Comparison of ENCODE assay signal across 13 cellular contexts in genomic region chr9:99112750-99113417, GRCh38. TPM values are rescaled to one million over a fixed set of nuclear protein-coding genes. Genes with fewer than 3 reads are reported as not detected.
A peak's percentile ranks its signal among the peaks of the same experiment; 100 is the strongest.
DNase-seq lines count a peak whose midpoint lies in the region; ATAC-seq and TF ChIP-seq lines count a peak whose summit lies in the region.
"Had no signal": no experiment of that assay in that cellular context is flagged by ENCODE, and none has a peak within 500 bp of the region (broad histone marks: within the 10 kb centered on the region; RNA-seq: fewer than 3 reads in every experiment).

No MANE protein-coding gene starts in this region.

- peak overlapping the region; percentile 10 for H3K4me2 ChIP-seq in mammary epithelial cell (ENCODE audit: insufficient read depth, low read depth, low read length)

- no peaks in the 10 kb centered on the region for H4K20me1 ChIP-seq in mammary epithelial cell (ENCODE audit: insufficient read depth, low read length)

- in situ Hi-C loops in mammary epithelial cell (cut with MboI; ENCODE audit: low sequenced_read_pairs in 2 of 2) (no loop called here), transverse colon (cut with MboI; ENCODE audit: low pct_ligation_motif_present in 1 of 4, low pct_unique_long_range_greater_than_20kb in 1 of 4, low sequenced_read_pairs in 3 of 4) (no loop called here)

- H3K36me3 ChIP-seq in mammary epithelial cell (ENCODE audit: insufficient read depth, low read length), result no peaks in the 10 kb centered on the region
- no peaks in the 10 kb centered on the region for H3K36me3 ChIP-seq in breast epithelium
- no peaks in the 10 kb centered on the region for H3K36me3 ChIP-seq in effector memory CD4-positive, alpha-beta T cell (ENCODE audit: control insufficient read depth, insufficient read depth, low read length)
- H3K36me3 ChIP-seq in transverse colon, result no peaks in the 10 kb centered on the region
- H3K36me3 ChIP-seq: esophagus muscularis mucosa had no signal

- peak overlapping the region; percentile 80 for H3K27ac Mint-ChIP-seq in activated CD4-positive, alpha-beta T cell treated with anti-CD3 and anti-CD28 coated beads, Interleukin-2, amount 10 ng/mL, durations not matched to agents 24 days and 14 days

- TF ChIP-seq EP300 in transverse colon (IDR thresholded peaks at IDR 0.05; ENCODE audit: low read depth), result no peak

- no peak overlapping the region for H3K9ac ChIP-seq in mammary epithelial cell (ENCODE audit: insufficient read depth, low read length)

- H3K4me1 ChIP-seq in mammary epithelial cell (ENCODE audit: insufficient read depth, low read length), result peaks cover 30% of the 10 kb centered on the region
- H3K4me1 ChIP-seq in breast epithelium, result peaks cover 0 to 19% of the 10 kb centered on the region in 2 donors
- H3K4me1 ChIP-seq in effector memory CD4-positive, alpha-beta T cell (ENCODE audit: control insufficient read depth, insufficient read depth, low read length, poor library complexity, severe bottlenecking), result peaks cover 41% of the 10 kb centered on the region
- H3K4me1 ChIP-seq in transverse colon, result peaks cover 16 to 83% (median 37%) of the 10 kb centered on the region in 4 donors

- DNase-seq in mammary epithelial cell (no peak), breast epithelium (ENCODE audit: low spot score in 2 of 2) (no peak), transverse colon (no peak), NCI-H524 (lab: John Stamatoyannopoulos, UW) (no peak), NCI-H748 (lab: John Stamatoyannopoulos, UW; ENCODE audit: unreplicated experiment) (no peak)
- peak; percentile 86 for DNase-seq in activated CD4-positive, alpha-beta T cell treated with anti-CD3 and anti-CD28 coated beads, Interleukin-2, amount 10 ng/mL, durations not matched to agents 24 days and 14 days
- DNase-seq in effector memory CD4-positive, alpha-beta T cell, result peak; percentile 28 to 50 (median 40)
- DNase-seq: GF-D8, NCI-H524 treated with DMSO at 0.1 percent for 48 hours, SW 1271, testis had no signal

- dilution Hi-C loops in mammary epithelial cell (cut with HindIII; ENCODE audit: low sequenced_read_pairs), result no loop called here

- no peaks in the 10 kb centered on the region for H3K27me3 Mint-ChIP-seq in activated CD4-positive, alpha-beta T cell treated with anti-CD3 and anti-CD28 coated beads, Interleukin-2, amount 10 ng/mL, durations not matched to agents 24 days and 14 days

- H3K36me3 Mint-ChIP-seq in activated CD4-positive, alpha-beta T cell treated with anti-CD3 and anti-CD28 coated beads, Interleukin-2, amount 10 ng/mL, durations not matched to agents 24 days and 14 days (ENCODE audit: low read depth), result peaks cover 28% of the 10 kb centered on the region

- H3K27ac ChIP-seq in mammary epithelial cell (ENCODE audit: insufficient read depth, low read depth, low read length) (no peak overlapping the region), breast epithelium (no peak overlapping the region), transverse colon (peak overlapping the region in 3 of 4 donors; percentile 4 to 30 (median 28))
- H3K27ac ChIP-seq in effector memory CD4-positive, alpha-beta T cell (ENCODE audit: insufficient read depth, low read length, poor library complexity, severe bottlenecking), result peak overlapping the region; percentile 28
- H3K27ac ChIP-seq: testis had no signal

- H3K9me3 ChIP-seq in mammary epithelial cell (replicated peaks; ENCODE audit: insufficient read depth, low read length), result no peaks in the 10 kb centered on the region
- H3K9me3 ChIP-seq in breast epithelium, result no peaks in the 10 kb centered on the region
- no peaks in the 10 kb centered on the region for H3K9me3 ChIP-seq in effector memory CD4-positive, alpha-beta T cell (ENCODE audit: control insufficient read depth, low read length)
- H3K9me3 ChIP-seq in transverse colon, result no peaks in the 10 kb centered on the region
- H3K9me3 ChIP-seq: esophagus muscularis mucosa, testis had no signal

- ATAC-seq in HG03521 (IDR thresholded peaks at IDR 0.05; ENCODE audit: unreplicated experiment), result no peak

- intact Hi-C loops in mammary epithelial cell (cut with micrococcal nuclease) (no loop called here), breast epithelium (cut with DNase I; ENCODE audit: low total_unique reads) (no loop called here), transverse colon (cut with DNase I; ENCODE audit: low total_unique reads) (no loop called here)
- intact Hi-C loops in activated CD4-positive, alpha-beta T cell treated with anti-CD3 and anti-CD28 coated beads, Interleukin-2, amount 10 ng/mL, durations not matched to agents 24 days and 14 days (cut with micrococcal nuclease), result loop anchor here (2.0 kb wide), 1 partner anchor 16 kb away; no protein-coding TSS in a partner anchor

- H3K27me3 ChIP-seq in mammary epithelial cell (ENCODE audit: insufficient read depth, low read length), result no peaks in the 10 kb centered on the region
- H3K27me3 ChIP-seq in breast epithelium, result no peaks in the 10 kb centered on the region
- no peaks in the 10 kb centered on the region for H3K27me3 ChIP-seq in effector memory CD4-positive, alpha-beta T cell (replicated peaks; ENCODE audit: control insufficient read depth, insufficient read depth, low read length, poor library complexity, severe bottlenecking)
- no peaks in the 10 kb centered on the region for H3K27me3 ChIP-seq in transverse colon
- H3K27me3 ChIP-seq: esophagus muscularis mucosa, testis had no signal

- no peak for TF ChIP-seq POLR2A in breast epithelium (IDR thresholded peaks at IDR 0.05)
- TF ChIP-seq POLR2A in transverse colon (IDR thresholded peaks at IDR 0.05), result no peak

- CTCF ChIA-PET in mammary epithelial cell (lab: Charles Lee; ENCODE audit: low non-redundant PET), result no interaction called here

- H3K4me1 Mint-ChIP-seq in activated CD4-positive, alpha-beta T cell treated with anti-CD3 and anti-CD28 coated beads, Interleukin-2, amount 10 ng/mL, durations not matched to agents 24 days and 14 days, result peaks cover 65% of the 10 kb centered on the region

- peak overlapping the region; percentile 59 for H3K4me3 Mint-ChIP-seq in activated CD4-positive, alpha-beta T cell treated with anti-CD3 and anti-CD28 coated beads, Interleukin-2, amount 10 ng/mL, durations not matched to agents 24 days and 14 days

- BruUV-seq in mammary epithelial cell (replicated peaks; lab: Mats Ljungman, UMichigan), result no TSS peak

- TF ChIP-seq CTCF in mammary epithelial cell (conservative IDR thresholded peaks at IDR 0.05 in 1 of 2, IDR thresholded peaks at IDR 0.05 in 1 of 2; ENCODE audit: extremely low read depth in 1 of 2, insufficient read depth in 1 of 2, low read depth in 1 of 2, low read length in 2 of 2) (no peak), breast epithelium (IDR thresholded peaks at IDR 0.05) (no peak), transverse colon (IDR thresholded peaks at IDR 0.05) (no peak)

- WGBS in mammary epithelial cell (ENCODE audit: low coverage, missing lambda C conversion rate), result 84% methylated on average over 6 of the region's 6 CpGs
- 73 to 90% methylated on average over 2 to 6 of the region's 6 CpGs for WGBS in transverse colon (ENCODE audit: low coverage in 1 of 2), 2 donors

- H3K79me2 ChIP-seq in mammary epithelial cell (ENCODE audit: insufficient read depth, low read length), result peaks cover 86% of the 10 kb centered on the region

- no peaks in the 10 kb centered on the region for H3K9me3 Mint-ChIP-seq in activated CD4-positive, alpha-beta T cell treated with anti-CD3 and anti-CD28 coated beads, Interleukin-2, amount 10 ng/mL, durations not matched to agents 24 days and 14 days

- H2AFZ ChIP-seq in mammary epithelial cell (ENCODE audit: low read depth, low read length), result no peak overlapping the region

- H3K4me3 ChIP-seq in mammary epithelial cell (replicated peaks in 1 of 3; ENCODE audit: insufficient read depth in 1 of 3, low read depth in 2 of 3, low read length in 3 of 3) (no peak overlapping the region), breast epithelium (no peak overlapping the region), transverse colon (no peak overlapping the region)
- peak overlapping the region; percentile 11 for H3K4me3 ChIP-seq in effector memory CD4-positive, alpha-beta T cell (ENCODE audit: insufficient read depth, low read depth, low read length, poor library complexity, severe bottlenecking)
- H3K4me3 ChIP-seq: esophagus muscularis mucosa, testis had no signal

RNA-seq across cellular contexts. Expression of gene TGFBR1, which starts 8.0 kb away (rescaled TPM):
- total RNA-seq in mammary epithelial cell (100 to 1,000 TPM in 1 of 2 donors, 10 to 100 TPM in 1; 48.2 to 102 TPM), breast epithelium (10 to 100 TPM; 33.1 to 35.4 (median 34.5) TPM), transverse colon (10 to 100 TPM; 17.6 to 24.1 (median 22.8) TPM)
- 20.5 TPM for polyA plus RNA-seq in mammary epithelial cell
- 107 TPM for polyA minus RNA-seq in mammary epithelial cell
- 29.7 and 35.3 TPM in 2 replicates for total RNA-seq in activated CD4-positive, alpha-beta T cell treated with anti-CD3 and anti-CD28 coated beads, Interleukin-2, amount 10 ng/mL, durations not matched to agents 24 days and 14 days

Comparison
In these comparisons a context has a peak if more than half of its experiments do, and no peak if none do; other contexts are left out.
1. DNase-seq: peak in activated CD4-positive, alpha-beta T cell treated with anti-CD3 and anti-CD28 coated beads, Interleukin-2, amount 10 ng/mL, durations not matched to agents 24 days and 14 days (single experiment) and effector memory CD4-positive, alpha-beta T cell (3 of 3); none in mammary epithelial cell (single experiment), breast epithelium (0 of 2), transverse colon (single experiment), NCI-H524 (0 of 2) and NCI-H748 (single experiment).
2. H3K27ac ChIP-seq: peak in effector memory CD4-positive, alpha-beta T cell (single experiment) and transverse colon (3 of 4); none in mammary epithelial cell (single experiment) and breast epithelium (0 of 2).